ENCODE assay signal across 34 cellular contexts in genomic region chr16:63880948-63881347, GRCh38.
"Had no signal": no experiment of that assay in that cellular context is flagged by ENCODE, and none has a peak within 500 bp of the region (broad histone marks: within the 10 kb centered on the region; RNA-seq: fewer than 3 reads in every experiment).

No MANE protein-coding gene starts in this region.

- DNase-seq: Kasumi-1, KG1, MG63, MM.1S, MV-4-11, NCI-H1048, NCI-H1092, NCI-H1092 treated with DMSO at 0.1 percent for 48 hours, NCI-H1105, NCI-H1105 treated with DMSO at 0.1 percent for 48 hours, NCI-H1417, NCI-H1417 treated with DMSO at 0.1 percent for 48 hours, NCI-H1436, NCI-H1436 treated with DMSO at 0.1 percent for 48 hours, NCI-H146, NCI-H1694, NCI-H1694 treated with DMSO at 0.1 percent for 48 hours, NCI-H187, NCI-H187 treated with DMSO at 0.1 percent for 48 hours, NCI-H1930, NCI-H2029, NCI-H2029 treated with DMSO at 0.1 percent for 48 hours, NCI-H2081, NCI-H2081 treated with DMSO at 0.1 percent for 48 hours, NCI-H2107, NCI-H2171, NCI-H2171 treated with DMSO at 0.1 percent for 48 hours, NCI-H2227 treated with DMSO at 0.1 percent for 48 hours, NCI-H226, NCI-H345, NCI-H446 treated with DMSO at 0.1 percent for 48 hours, NCI-H510A, NCI-H510A treated with DMSO at 0.1 percent for 48 hours had no signal

- H3K4me2 ChIP-seq: KMS-11 had no signal

- H3K36me3 ChIP-seq: MG63 had no signal

- H3K9me3 ChIP-seq: MG63 had no signal

- H3K9ac ChIP-seq: KMS-11 had no signal

- H3K27ac ChIP-seq: KMS-11 had no signal

- H3K4me3 ChIP-seq: MG63 had no signal

- H3K27me3 ChIP-seq: MG63 had no signal
